10 cellular contexts compared by ENCODE assay signal in genomic region chr12:109264095-109264942, GRCh38. TPM values are rescaled to one million over a fixed set of nuclear protein-coding genes. Genes with fewer than 3 reads are reported as not detected.
DNase-seq lines count a peak whose midpoint lies in the region; ATAC-seq and TF ChIP-seq lines count a peak whose summit lies in the region.
"Had no signal": no experiment of that assay in that cellular context is flagged by ENCODE, and none has a peak within 500 bp of the region (broad histone marks: within the 10 kb centered on the region; RNA-seq: fewer than 3 reads in every experiment).

No MANE protein-coding gene starts in this region.

- no peaks in the 10 kb centered on the region for H3K9me3 ChIP-seq in ascending aorta

- intact Hi-C loops in ascending aorta (cut with DNase I): loop anchor here (2.0 kb wide), 1 partner anchor 122 kb away; no protein-coding TSS in a partner anchor

- DNase-seq in ELR (ENCODE audit: low read depth) (peak; percentile 77), LHCN-M2 (ENCODE audit: low read depth) (peak; percentile 48), RPMI7951 (ENCODE audit: low read depth) (peak; percentile 41), ascending aorta (ENCODE audit: low spot score in 2 of 2) (peak in 1 of 2 donors; percentile 70), iPS DF 19.7 (ENCODE audit: low read depth, low spot score) (peak; percentile 65)
- DNase-seq in stimulated activated CD4-positive, alpha-beta T cell treated with anti-CD3 and anti-CD28 coated beads, Interleukin-12 subunit alpha, Interleukin-12 subunit beta, amount 100 ng/mL, for 4 hours: peak; percentile 29

- H3K27me3 ChIP-seq in ascending aorta: no peaks in the 10 kb centered on the region

- no peak overlapping the region for H3K4me3 ChIP-seq in ascending aorta

- TF ChIP-seq CTCF in ascending aorta (IDR thresholded peaks at IDR 0.05): peak in 2 of 3 experiments; percentile 53

- no peaks in the 10 kb centered on the region for H3K4me1 ChIP-seq in ascending aorta

- H3K36me3 ChIP-seq in ascending aorta: peaks cover 21 to 76% of the 10 kb centered on the region in 2 donors

- ATAC-seq in GM18909 (IDR thresholded peaks at IDR 0.05; ENCODE audit: poor library complexity, unreplicated experiment): no peak
- no peak for ATAC-seq in GM19351 (IDR thresholded peaks at IDR 0.05; ENCODE audit: unreplicated experiment)

- H3K27ac ChIP-seq in ascending aorta: no peak overlapping the region

RNA-seq across cellular contexts. Expression of gene FOXN4, which starts 44.8 kb away (rescaled TPM):
- total RNA-seq in LHCN-M2 (2014; rRNA removed) (not detected in 2 replicates), ascending aorta (not detected)
- not detected for polyA plus RNA-seq in LHCN-M2 (2012)
- not detected in 2 replicates for total RNA-seq in RPMI7951 (2014; rRNA removed; shearing (Covaris generic))
- total RNA-seq: activated CD8-positive, alpha-beta memory T cell treated with anti-CD3 and anti-CD28 coated beads for 36 hours; urinary bladder had no signal
- polyA plus RNA-seq: urinary bladder had no signal
